Comparison of ENCODE assay signal across 1 cellular context in the genomic region with DNA sequence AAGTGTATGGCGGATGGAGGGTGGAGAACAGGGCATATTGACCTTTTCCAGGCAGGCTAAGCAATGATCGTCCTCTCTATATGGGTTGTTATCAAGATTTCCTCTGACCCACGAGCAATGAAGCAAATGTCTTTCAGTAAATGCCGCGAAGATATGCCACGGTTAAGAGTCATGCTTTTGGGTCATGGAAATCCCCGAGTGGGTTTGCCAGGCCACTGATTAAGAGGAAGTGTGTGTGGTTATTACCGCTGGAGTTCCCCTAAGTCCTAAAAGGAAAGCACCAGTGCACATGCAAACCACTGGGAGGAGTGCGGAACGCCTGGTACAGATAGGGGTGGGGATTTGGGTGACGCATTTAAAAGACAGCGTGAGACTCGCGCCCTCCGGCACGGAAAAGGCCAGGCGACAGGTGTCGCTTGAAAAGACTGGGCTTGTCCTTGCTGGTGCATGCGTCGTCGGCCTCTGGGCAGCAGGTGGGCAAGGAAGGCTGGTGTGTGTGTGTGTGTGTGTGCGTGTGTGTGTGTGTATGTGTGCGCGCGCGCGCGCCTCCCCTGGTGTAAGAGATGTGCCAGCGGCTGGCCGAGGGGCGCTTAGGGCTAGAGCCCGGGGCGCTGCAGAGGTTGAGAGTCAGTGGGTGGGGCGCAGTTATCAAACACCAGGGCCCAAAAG.
TF ChIP-seq lines count a peak whose summit lies in the region.

A gene (plus strand): TSS at position 386 of the 669 bp plus-strand sequence. CDS start 7,026 bp downstream, outside the sequence.

TF ChIP-seq in K562, 482 proteins besides CTCF, POLR2A, EP300 and RAD21 (continued from another document and continues in another):
- TF ChIP-seq, protein P1, sequence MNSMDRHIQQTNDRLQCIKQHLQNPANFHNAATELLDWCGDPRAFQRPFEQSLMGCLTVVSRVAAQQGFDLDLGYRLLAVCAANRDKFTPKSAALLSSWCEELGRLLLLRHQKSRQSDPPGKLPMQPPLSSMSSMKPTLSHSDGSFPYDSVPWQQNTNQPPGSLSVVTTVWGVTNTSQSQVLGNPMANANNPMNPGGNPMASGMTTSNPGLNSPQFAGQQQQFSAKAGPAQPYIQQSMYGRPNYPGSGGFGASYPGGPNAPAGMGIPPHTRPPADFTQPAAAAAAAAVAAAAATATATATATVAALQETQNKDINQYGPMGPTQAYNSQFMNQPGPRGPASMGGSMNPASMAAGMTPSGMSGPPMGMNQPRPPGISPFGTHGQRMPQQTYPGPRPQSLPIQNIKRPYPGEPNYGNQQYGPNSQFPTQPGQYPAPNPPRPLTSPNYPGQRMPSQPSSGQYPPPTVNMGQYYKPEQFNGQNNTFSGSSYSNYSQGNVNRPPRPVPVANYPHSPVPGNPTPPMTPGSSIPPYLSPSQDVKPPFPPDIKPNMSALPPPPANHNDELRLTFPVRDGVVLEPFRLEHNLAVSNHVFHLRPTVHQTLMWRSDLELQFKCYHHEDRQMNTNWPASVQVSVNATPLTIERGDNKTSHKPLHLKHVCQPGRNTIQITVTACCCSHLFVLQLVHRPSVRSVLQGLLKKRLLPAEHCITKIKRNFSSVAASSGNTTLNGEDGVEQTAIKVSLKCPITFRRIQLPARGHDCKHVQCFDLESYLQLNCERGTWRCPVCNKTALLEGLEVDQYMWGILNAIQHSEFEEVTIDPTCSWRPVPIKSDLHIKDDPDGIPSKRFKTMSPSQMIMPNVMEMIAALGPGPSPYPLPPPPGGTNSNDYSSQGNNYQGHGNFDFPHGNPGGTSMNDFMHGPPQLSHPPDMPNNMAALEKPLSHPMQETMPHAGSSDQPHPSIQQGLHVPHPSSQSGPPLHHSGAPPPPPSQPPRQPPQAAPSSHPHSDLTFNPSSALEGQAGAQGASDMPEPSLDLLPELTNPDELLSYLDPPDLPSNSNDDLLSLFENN (IDR thresholded peaks at IDR 0.05; ENCODE audit: low read depth in 2 of 2, low read length in 2 of 2): no peak
- no peak for TF ChIP-seq CHD4 (IDR thresholded peaks at IDR 0.05; ENCODE audit: insufficient read depth, insufficient replicate concordance, low read depth, low read length, poor library complexity, severe bottlenecking)
- peak; percentile 90 for TF ChIP-seq SPI1 (IDR thresholded peaks at IDR 0.05; ENCODE audit: borderline replicate concordance, low read depth, low read length)
- TF ChIP-seq SIN3B (IDR thresholded peaks at IDR 0.05; ENCODE audit: low read depth): no peak
- no peak for TF ChIP-seq THRAP3 (IDR thresholded peaks at IDR 0.05; ENCODE audit: borderline replicate concordance)
- TF ChIP-seq, protein P2, sequence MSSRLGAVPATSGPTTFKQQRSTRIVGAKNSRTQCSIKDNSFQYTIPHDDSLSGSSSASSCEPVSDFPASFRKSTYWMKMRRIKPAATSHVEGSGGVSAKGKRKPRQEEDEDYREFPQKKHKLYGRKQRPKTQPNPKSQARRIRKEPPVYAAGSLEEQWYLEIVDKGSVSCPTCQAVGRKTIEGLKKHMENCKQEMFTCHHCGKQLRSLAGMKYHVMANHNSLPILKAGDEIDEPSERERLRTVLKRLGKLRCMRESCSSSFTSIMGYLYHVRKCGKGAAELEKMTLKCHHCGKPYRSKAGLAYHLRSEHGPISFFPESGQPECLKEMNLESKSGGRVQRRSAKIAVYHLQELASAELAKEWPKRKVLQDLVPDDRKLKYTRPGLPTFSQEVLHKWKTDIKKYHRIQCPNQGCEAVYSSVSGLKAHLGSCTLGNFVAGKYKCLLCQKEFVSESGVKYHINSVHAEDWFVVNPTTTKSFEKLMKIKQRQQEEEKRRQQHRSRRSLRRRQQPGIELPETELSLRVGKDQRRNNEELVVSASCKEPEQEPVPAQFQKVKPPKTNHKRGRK (tag; IDR thresholded peaks at IDR 0.05): no peak
- TF ChIP-seq, protein P3, sequence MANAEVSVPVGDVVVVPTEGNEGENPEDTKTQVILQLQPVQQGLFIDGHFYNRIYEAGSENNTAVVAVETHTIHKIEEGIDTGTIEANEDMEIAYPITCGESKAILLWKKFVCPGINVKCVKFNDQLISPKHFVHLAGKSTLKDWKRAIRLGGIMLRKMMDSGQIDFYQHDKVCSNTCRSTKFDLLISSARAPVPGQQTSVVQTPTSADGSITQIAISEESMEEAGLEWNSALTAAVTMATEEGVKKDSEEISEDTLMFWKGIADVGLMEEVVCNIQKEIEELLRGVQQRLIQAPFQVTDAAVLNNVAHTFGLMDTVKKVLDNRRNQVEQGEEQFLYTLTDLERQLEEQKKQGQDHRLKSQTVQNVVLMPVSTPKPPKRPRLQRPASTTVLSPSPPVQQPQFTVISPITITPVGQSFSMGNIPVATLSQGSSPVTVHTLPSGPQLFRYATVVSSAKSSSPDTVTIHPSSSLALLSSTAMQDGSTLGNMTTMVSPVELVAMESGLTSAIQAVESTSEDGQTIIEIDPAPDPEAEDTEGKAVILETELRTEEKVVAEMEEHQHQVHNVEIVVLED (CRISPR knock-in tag; IDR thresholded peaks at IDR 0.05): no peak
- no peak for TF ChIP-seq MTF1 (CRISPR knock-in tag; IDR thresholded peaks at IDR 0.05; ENCODE audit: borderline replicate concordance)
- TF ChIP-seq, protein P4, sequence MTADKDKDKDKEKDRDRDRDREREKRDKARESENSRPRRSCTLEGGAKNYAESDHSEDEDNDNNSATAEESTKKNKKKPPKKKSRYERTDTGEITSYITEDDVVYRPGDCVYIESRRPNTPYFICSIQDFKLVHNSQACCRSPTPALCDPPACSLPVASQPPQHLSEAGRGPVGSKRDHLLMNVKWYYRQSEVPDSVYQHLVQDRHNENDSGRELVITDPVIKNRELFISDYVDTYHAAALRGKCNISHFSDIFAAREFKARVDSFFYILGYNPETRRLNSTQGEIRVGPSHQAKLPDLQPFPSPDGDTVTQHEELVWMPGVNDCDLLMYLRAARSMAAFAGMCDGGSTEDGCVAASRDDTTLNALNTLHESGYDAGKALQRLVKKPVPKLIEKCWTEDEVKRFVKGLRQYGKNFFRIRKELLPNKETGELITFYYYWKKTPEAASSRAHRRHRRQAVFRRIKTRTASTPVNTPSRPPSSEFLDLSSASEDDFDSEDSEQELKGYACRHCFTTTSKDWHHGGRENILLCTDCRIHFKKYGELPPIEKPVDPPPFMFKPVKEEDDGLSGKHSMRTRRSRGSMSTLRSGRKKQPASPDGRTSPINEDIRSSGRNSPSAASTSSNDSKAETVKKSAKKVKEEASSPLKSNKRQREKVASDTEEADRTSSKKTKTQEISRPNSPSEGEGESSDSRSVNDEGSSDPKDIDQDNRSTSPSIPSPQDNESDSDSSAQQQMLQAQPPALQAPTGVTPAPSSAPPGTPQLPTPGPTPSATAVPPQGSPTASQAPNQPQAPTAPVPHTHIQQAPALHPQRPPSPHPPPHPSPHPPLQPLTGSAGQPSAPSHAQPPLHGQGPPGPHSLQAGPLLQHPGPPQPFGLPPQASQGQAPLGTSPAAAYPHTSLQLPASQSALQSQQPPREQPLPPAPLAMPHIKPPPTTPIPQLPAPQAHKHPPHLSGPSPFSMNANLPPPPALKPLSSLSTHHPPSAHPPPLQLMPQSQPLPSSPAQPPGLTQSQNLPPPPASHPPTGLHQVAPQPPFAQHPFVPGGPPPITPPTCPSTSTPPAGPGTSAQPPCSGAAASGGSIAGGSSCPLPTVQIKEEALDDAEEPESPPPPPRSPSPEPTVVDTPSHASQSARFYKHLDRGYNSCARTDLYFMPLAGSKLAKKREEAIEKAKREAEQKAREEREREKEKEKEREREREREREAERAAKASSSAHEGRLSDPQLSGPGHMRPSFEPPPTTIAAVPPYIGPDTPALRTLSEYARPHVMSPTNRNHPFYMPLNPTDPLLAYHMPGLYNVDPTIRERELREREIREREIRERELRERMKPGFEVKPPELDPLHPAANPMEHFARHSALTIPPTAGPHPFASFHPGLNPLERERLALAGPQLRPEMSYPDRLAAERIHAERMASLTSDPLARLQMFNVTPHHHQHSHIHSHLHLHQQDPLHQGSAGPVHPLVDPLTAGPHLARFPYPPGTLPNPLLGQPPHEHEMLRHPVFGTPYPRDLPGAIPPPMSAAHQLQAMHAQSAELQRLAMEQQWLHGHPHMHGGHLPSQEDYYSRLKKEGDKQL (CRISPR knock-in tag; IDR thresholded peaks at IDR 0.05; ENCODE audit: borderline replicate concordance): no peak
- TF ChIP-seq MECOM (CRISPR knock-in tag; IDR thresholded peaks at IDR 0.05): no peak
- TF ChIP-seq, protein P5, sequence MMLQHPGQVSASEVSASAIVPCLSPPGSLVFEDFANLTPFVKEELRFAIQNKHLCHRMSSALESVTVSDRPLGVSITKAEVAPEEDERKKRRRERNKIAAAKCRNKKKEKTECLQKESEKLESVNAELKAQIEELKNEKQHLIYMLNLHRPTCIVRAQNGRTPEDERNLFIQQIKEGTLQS (IDR thresholded peaks at IDR 0.05): peak; percentile 39; the same call in 1 of the 2 replicates
- TF ChIP-seq, protein P5 (CRISPR knock-in tag; conservative IDR thresholded peaks at IDR 0.05): no peak
- TF ChIP-seq L3MBTL2 (IDR thresholded peaks at IDR 0.05): peak; percentile 78
- TF ChIP-seq, protein P6, sequence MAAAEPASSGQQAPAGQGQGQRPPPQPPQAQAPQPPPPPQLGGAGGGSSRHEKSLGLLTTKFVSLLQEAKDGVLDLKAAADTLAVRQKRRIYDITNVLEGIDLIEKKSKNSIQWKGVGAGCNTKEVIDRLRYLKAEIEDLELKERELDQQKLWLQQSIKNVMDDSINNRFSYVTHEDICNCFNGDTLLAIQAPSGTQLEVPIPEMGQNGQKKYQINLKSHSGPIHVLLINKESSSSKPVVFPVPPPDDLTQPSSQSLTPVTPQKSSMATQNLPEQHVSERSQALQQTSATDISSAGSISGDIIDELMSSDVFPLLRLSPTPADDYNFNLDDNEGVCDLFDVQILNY (CRISPR knock-in tag; IDR thresholded peaks at IDR 0.05): 0 out of 2 replicates have a peak, but pooled peaks have one; percentile 47
- TF ChIP-seq SMAD4 (CRISPR knock-in tag; conservative IDR thresholded peaks at IDR 0.05): no peak
- TF ChIP-seq, protein P7, sequence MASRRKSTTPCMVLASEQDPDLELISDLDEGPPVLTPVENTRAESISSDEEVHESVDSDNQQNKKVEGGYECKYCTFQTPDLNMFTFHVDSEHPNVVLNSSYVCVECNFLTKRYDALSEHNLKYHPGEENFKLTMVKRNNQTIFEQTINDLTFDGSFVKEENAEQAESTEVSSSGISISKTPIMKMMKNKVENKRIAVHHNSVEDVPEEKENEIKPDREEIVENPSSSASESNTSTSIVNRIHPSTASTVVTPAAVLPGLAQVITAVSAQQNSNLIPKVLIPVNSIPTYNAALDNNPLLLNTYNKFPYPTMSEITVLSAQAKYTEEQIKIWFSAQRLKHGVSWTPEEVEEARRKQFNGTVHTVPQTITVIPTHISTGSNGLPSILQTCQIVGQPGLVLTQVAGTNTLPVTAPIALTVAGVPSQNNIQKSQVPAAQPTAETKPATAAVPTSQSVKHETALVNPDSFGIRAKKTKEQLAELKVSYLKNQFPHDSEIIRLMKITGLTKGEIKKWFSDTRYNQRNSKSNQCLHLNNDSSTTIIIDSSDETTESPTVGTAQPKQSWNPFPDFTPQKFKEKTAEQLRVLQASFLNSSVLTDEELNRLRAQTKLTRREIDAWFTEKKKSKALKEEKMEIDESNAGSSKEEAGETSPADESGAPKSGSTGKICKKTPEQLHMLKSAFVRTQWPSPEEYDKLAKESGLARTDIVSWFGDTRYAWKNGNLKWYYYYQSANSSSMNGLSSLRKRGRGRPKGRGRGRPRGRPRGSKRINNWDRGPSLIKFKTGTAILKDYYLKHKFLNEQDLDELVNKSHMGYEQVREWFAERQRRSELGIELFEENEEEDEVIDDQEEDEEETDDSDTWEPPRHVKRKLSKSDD (conservative IDR thresholded peaks at IDR 0.05; ENCODE audit: low read length): no peak
- no peak for TF ChIP-seq U2AF1 (optimal IDR thresholded peaks at IDR 0.05; ENCODE audit: low read depth, low read length)
- no peak for TF ChIP-seq DACH1 (IDR thresholded peaks at IDR 0.05; ENCODE audit: partially characterized antibody)
- TF ChIP-seq STAT5B (CRISPR knock-in tag; IDR thresholded peaks at IDR 0.05): no peak
- TF ChIP-seq EWSR1 (IDR thresholded peaks at IDR 0.05; ENCODE audit: borderline replicate concordance, low read depth, partially characterized antibody): no peak
- peak; percentile 43; the same call in 1 of the 2 replicates for TF ChIP-seq GABPA (tag; conservative IDR thresholded peaks at IDR 0.05; ENCODE audit: low read depth)
- TF ChIP-seq, protein P8, sequence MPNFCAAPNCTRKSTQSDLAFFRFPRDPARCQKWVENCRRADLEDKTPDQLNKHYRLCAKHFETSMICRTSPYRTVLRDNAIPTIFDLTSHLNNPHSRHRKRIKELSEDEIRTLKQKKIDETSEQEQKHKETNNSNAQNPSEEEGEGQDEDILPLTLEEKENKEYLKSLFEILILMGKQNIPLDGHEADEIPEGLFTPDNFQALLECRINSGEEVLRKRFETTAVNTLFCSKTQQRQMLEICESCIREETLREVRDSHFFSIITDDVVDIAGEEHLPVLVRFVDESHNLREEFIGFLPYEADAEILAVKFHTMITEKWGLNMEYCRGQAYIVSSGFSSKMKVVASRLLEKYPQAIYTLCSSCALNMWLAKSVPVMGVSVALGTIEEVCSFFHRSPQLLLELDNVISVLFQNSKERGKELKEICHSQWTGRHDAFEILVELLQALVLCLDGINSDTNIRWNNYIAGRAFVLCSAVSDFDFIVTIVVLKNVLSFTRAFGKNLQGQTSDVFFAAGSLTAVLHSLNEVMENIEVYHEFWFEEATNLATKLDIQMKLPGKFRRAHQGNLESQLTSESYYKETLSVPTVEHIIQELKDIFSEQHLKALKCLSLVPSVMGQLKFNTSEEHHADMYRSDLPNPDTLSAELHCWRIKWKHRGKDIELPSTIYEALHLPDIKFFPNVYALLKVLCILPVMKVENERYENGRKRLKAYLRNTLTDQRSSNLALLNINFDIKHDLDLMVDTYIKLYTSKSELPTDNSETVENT (CRISPR knock-in tag; IDR thresholded peaks at IDR 0.05): no peak
- peak; percentile 54; the same call in 1 of the 2 replicates for TF ChIP-seq MYNN (IDR thresholded peaks at IDR 0.05)
- TF ChIP-seq MYNN (CRISPR knock-in tag; IDR thresholded peaks at IDR 0.05): no peak
- TF ChIP-seq MED1 (CRISPR knock-in tag; IDR thresholded peaks at IDR 0.05; ENCODE audit: borderline replicate concordance): no peak
- peak; percentile 67 for TF ChIP-seq HDAC2 (IDR thresholded peaks at IDR 0.05)
- no peak for TF ChIP-seq ZNF445 (CRISPR knock-in tag; IDR thresholded peaks at IDR 0.05; ENCODE audit: low read depth)
- no peak for TF ChIP-seq RBM14 (IDR thresholded peaks at IDR 0.05; ENCODE audit: borderline replicate concordance, insufficient read depth, low read depth, low read length)
- no peak for TF ChIP-seq HEY1 (CRISPR knock-in tag; IDR thresholded peaks at IDR 0.05; ENCODE audit: borderline replicate concordance)
- TF ChIP-seq TRIM28 (IDR thresholded peaks at IDR 0.05): no peak
- TF ChIP-seq, protein P9, sequence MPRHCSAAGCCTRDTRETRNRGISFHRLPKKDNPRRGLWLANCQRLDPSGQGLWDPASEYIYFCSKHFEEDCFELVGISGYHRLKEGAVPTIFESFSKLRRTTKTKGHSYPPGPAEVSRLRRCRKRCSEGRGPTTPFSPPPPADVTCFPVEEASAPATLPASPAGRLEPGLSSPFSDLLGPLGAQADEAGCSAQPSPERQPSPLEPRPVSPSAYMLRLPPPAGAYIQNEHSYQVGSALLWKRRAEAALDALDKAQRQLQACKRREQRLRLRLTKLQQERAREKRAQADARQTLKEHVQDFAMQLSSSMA (CRISPR knock-in tag; IDR thresholded peaks at IDR 0.05): no peak
